In genomic region chr17:28728364-28729200, GRCh38 we compare ENCODE assay signal across 1 cellular context.
TF ChIP-seq lines count a peak whose summit lies in the region.

Gene NEK8 (plus strand): TSS chr17:28728788. CDS start chr17:28728814, 26 bp downstream.

TF ChIP-seq in K562, 482 proteins besides CTCF, POLR2A, EP300 and RAD21 (continued from another document and continues in another):
- TF ChIP-seq MLLT1 (IDR thresholded peaks at IDR 0.05) (peak in 1 of 2 experiments; percentile 31; a peak in 1 of 4 replicates), ZKSCAN1 (IDR thresholded peaks at IDR 0.05; ENCODE audit: low read depth, low read length) (0 out of 2 replicates have a peak, but pooled peaks have one; percentile 14), ATF1 (CRISPR knock-in tag; IDR thresholded peaks at IDR 0.05) (no peak), ATF1 (tag; IDR thresholded peaks at IDR 0.05) (peak; percentile 75), ZBTB11 (CRISPR knock-in tag; IDR thresholded peaks at IDR 0.05) (peak in 1 of 3 experiments; percentile 24; a peak in 1 of 6 replicates), HMGN3 (IDR thresholded peaks at IDR 0.05; ENCODE audit: borderline replicate concordance, extremely low read depth, insufficient read length, low read depth, low read length) (peak; percentile 87), ZNF253 (CRISPR knock-in tag; conservative IDR thresholded peaks at IDR 0.05) (0 out of 2 replicates have a peak, but pooled peaks have one; percentile 52), HNRNPL (IDR thresholded peaks at IDR 0.05; ENCODE audit: low read depth, low read length) (peak; percentile 68; the same call in 1 of the 2 replicates), FIP1L1 (IDR thresholded peaks at IDR 0.05; ENCODE audit: low read depth, low read length, poor library complexity, severe bottlenecking) (peak; percentile 55), ZNF449 (CRISPR knock-in tag; IDR thresholded peaks at IDR 0.05) (no peak), POLR2AphosphoS5 (IDR thresholded peaks at IDR 0.05; ENCODE audit: control insufficient read depth, insufficient read depth, low read depth, low read length) (peak; percentile 59), ZBTB40 (IDR thresholded peaks at IDR 0.05) (peak; percentile 80), ZBTB40 (CRISPR knock-in tag; IDR thresholded peaks at IDR 0.05) (no peak), JUN (IDR thresholded peaks at IDR 0.05; ENCODE audit: borderline replicate concordance, low read depth, low read length) (peak; percentile 13; the same call in 1 of the 2 replicates), JUN (CRISPR knock-in tag; IDR thresholded peaks at IDR 0.05; ENCODE audit: borderline replicate concordance) (no peak; the same call in 1 of the 2 replicates), ZSCAN29 (IDR thresholded peaks at IDR 0.05) (peak; percentile 7; the same call in 1 of the 2 replicates), KLF6 (CRISPR knock-in tag; IDR thresholded peaks at IDR 0.05; ENCODE audit: borderline replicate concordance) (peak; percentile 44; the same call in 1 of the 2 replicates), MAZ (CRISPR knock-in tag; conservative IDR thresholded peaks at IDR 0.05 in 1 of 2, IDR thresholded peaks at IDR 0.05 in 1 of 2) (peak in 1 of 2 experiments; percentile 75), ZNF584 (CRISPR knock-in tag; IDR thresholded peaks at IDR 0.05; ENCODE audit: low read depth) (peak; percentile 70; the same call in 1 of the 2 replicates), CGGBP1 (CRISPR knock-in tag; IDR thresholded peaks at IDR 0.05) (0 out of 2 replicates have a peak, but pooled peaks have one; percentile 20), RUNX1 (IDR thresholded peaks at IDR 0.05; ENCODE audit: low read depth) (no peak), MCM5 (IDR thresholded peaks at IDR 0.05; ENCODE audit: low read depth) (no peak), BCOR (IDR thresholded peaks at IDR 0.05) (0 out of 2 replicates have a peak, but pooled peaks have one; percentile 2), TFAP4 (CRISPR knock-in tag; IDR thresholded peaks at IDR 0.05; ENCODE audit: borderline replicate concordance) (peak; percentile 47; the same call in 1 of the 2 replicates), HCFC1 (IDR thresholded peaks at IDR 0.05; ENCODE audit: low read depth, low read length) (peak; percentile 10; the same call in 1 of the 2 replicates), CHD1 (IDR thresholded peaks at IDR 0.05; ENCODE audit: low read length) (no peak), ZFX (CRISPR knock-in tag; IDR thresholded peaks at IDR 0.05) (peak; percentile 73), FOXK1 (CRISPR knock-in tag; IDR thresholded peaks at IDR 0.05; ENCODE audit: borderline replicate concordance) (0 out of 2 replicates have a peak, but pooled peaks have one; percentile 82), BRCA1 (IDR thresholded peaks at IDR 0.05) (no peak), BRCA1 (CRISPR knock-in tag; IDR thresholded peaks at IDR 0.05) (no peak), RBM39 (optimal IDR thresholded peaks at IDR 0.05; ENCODE audit: low read depth, low read length) (no peak), ZBTB9 (CRISPR knock-in tag; IDR thresholded peaks at IDR 0.05) (peak; percentile 13; the same call in 1 of the 2 replicates), CREB3L1 (IDR thresholded peaks at IDR 0.05; ENCODE audit: borderline replicate concordance, low read depth) (peak; percentile 91), ELF2 (CRISPR knock-in tag; IDR thresholded peaks at IDR 0.05) (peak; percentile 53; the same call in 1 of the 2 replicates), PTRF (tag; IDR thresholded peaks at IDR 0.05) (no peak), MIER1 (IDR thresholded peaks at IDR 0.05; ENCODE audit: low read depth) (0 out of 2 replicates have a peak, but pooled peaks have one; percentile 19), POLR2G (IDR thresholded peaks at IDR 0.05; ENCODE audit: low read depth, low read length) (peak; percentile 94), ZNF184 (CRISPR knock-in tag; IDR thresholded peaks at IDR 0.05) (no peak), PKNOX1 (IDR thresholded peaks at IDR 0.05) (peak; percentile 88), TAF1 (IDR thresholded peaks at IDR 0.05; ENCODE audit: control insufficient read depth, extremely low read depth, insufficient read depth, low read length, severe bottlenecking) (peak; percentile 70)
